In genomic region chr21:22416555-22416954, GRCh38 we compare ENCODE assay signal across 19 cellular contexts.
DNase-seq lines count a peak whose midpoint lies in the region; ATAC-seq and TF ChIP-seq lines count a peak whose summit lies in the region.
"Had no signal": no experiment of that assay in that cellular context is flagged by ENCODE, and none has a peak within 500 bp of the region (broad histone marks: within the 10 kb centered on the region; RNA-seq: fewer than 3 reads in every experiment).

No MANE protein-coding gene starts in this region.

- no peak for ATAC-seq in SK-N-SH treated with all-trans-retinoic acid at 6 μM for 48 hours
- ATAC-seq in HG02938 (IDR thresholded peaks at IDR 0.05; ENCODE audit: unreplicated experiment) = no peak
- ATAC-seq: CD8-positive, alpha-beta T cell had no signal

- H3K4me3 ChIP-seq in OCI-LY1 (ENCODE audit: low read depth, low read length, poor library complexity, severe bottlenecking) (no peak overlapping the region), SK-N-MC (no peak overlapping the region)
- H3K4me3 ChIP-seq: BLaER1 had no signal

- H3K27me3 ChIP-seq in OCI-LY1 (ENCODE audit: insufficient read depth, low read length) = no peaks in the 10 kb centered on the region
- H3K27me3 ChIP-seq: BE2C, BLaER1 had no signal

- peak overlapping the region; percentile 22; the same call in 1 of the 2 replicates for H2AFZ ChIP-seq in OCI-LY1 (ENCODE audit: low read length)

- H3K9me2 ChIP-seq in OCI-LY1 (ENCODE audit: low read depth, low read length) = no peaks in the 10 kb centered on the region

- no peak overlapping the region for H3K4me2 ChIP-seq in OCI-LY1 (ENCODE audit: low read length)
- H3K4me2 ChIP-seq: BLaER1 had no signal

- no peaks in the 10 kb centered on the region for H4K20me1 ChIP-seq in OCI-LY1 (ENCODE audit: insufficient read depth, low read length)
- H4K20me1 ChIP-seq: BLaER1 had no signal

- H3K9ac ChIP-seq in OCI-LY1 (ENCODE audit: low read length) (no peak overlapping the region), SK-N-MC (ENCODE audit: insufficient read length) (no peak overlapping the region)
- H3K9ac ChIP-seq: BLaER1 had no signal

- TF ChIP-seq CTCF in OCI-LY1 (IDR thresholded peaks at IDR 0.05; ENCODE audit: low read length) = no peak

- H3F3A ChIP-seq in OCI-LY1 (ENCODE audit: insufficient read depth, low read length) = no peaks in the 10 kb centered on the region

- DNase-seq in SK-N-MC (ENCODE audit: low read depth, low spot score) = no peak
- DNase-seq in GM19240 (ENCODE audit: insufficient read length, low spot score) = no peak
- no peak for DNase-seq in DMS 273 treated with DMSO at 0.1 percent for 48 hours (lab: John Stamatoyannopoulos, UW)
- DNase-seq: 8988T; ACHN; BE2C; C1 segment of cervical spinal cord; Caco-2; Calu3; CD4-positive, CD25-positive, alpha-beta regulatory T cell; CD8-positive, alpha-beta T cell; DMS153; DMS53; DMS79; GF-D8 had no signal

- no peaks in the 10 kb centered on the region for H3K79me2 ChIP-seq in OCI-LY1 (ENCODE audit: insufficient read depth, low read length)

- H3K4me1 ChIP-seq in OCI-LY1 (ENCODE audit: insufficient read depth, low read length, severe bottlenecking) = peaks cover 14% of the 10 kb centered on the region
- H3K4me1 ChIP-seq: BE2C, Caco-2 had no signal

- H3K36me3 ChIP-seq in OCI-LY1 (ENCODE audit: insufficient read depth, low read length) (no peaks in the 10 kb centered on the region), SK-N-MC (ENCODE audit: insufficient read depth, low read length) (peaks cover 20% of the 10 kb centered on the region)
- H3K36me3 ChIP-seq: BE2C, BLaER1 had no signal

- H3K9me3 ChIP-seq in OCI-LY1 (ENCODE audit: low read length) = 0 out of 2 replicates have a peak, but pooled peaks cover 3% of the 10 kb centered on the region
- H3K9me3 ChIP-seq in SK-N-MC (ENCODE audit: low read depth, low read length) = peaks cover 11% of the 10 kb centered on the region; the same call in 1 of the 2 replicates
- H3K9me3 ChIP-seq: BE2C, BLaER1, Caco-2 had no signal

- H3K27ac ChIP-seq in OCI-LY1 (ENCODE audit: low read depth, low read length, poor library complexity, severe bottlenecking) = no peak overlapping the region
- peak overlapping the region; percentile 52; the same call in 1 of the 2 replicates for H3K27ac ChIP-seq in SK-N-MC
- H3K27ac ChIP-seq: BLaER1 had no signal

TF ChIP-seq in SK-N-SH treated with all-trans-retinoic acid at 6 μM for 48 hours, 23 proteins besides CTCF, POLR2A, EP300 and RAD21:
- no peak for TF ChIP-seq ESRRG (CRISPR knock-in tag; IDR thresholded peaks at IDR 0.05)
- TF ChIP-seq, protein P1, sequence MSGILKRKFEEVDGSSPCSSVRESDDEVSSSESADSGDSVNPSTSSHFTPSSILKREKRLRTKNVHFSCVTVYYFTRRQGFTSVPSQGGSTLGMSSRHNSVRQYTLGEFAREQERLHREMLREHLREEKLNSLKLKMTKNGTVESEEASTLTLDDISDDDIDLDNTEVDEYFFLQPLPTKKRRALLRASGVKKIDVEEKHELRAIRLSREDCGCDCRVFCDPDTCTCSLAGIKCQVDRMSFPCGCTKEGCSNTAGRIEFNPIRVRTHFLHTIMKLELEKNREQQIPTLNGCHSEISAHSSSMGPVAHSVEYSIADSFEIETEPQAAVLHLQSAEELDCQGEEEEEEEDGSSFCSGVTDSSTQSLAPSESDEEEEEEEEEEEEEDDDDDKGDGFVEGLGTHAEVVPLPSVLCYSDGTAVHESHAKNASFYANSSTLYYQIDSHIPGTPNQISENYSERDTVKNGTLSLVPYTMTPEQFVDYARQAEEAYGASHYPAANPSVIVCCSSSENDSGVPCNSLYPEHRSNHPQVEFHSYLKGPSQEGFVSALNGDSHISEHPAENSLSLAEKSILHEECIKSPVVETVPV (CRISPR knock-in tag; IDR thresholded peaks at IDR 0.05) = 0 out of 2 replicates have a peak, but pooled peaks have one; percentile 10
- peak; percentile 34; the same call in 1 of the 2 replicates for TF ChIP-seq TSHZ2 (CRISPR knock-in tag; IDR thresholded peaks at IDR 0.05)
- TF ChIP-seq TCF4 (CRISPR knock-in tag; IDR thresholded peaks at IDR 0.05; ENCODE audit: borderline replicate concordance) = peak; percentile 90
- no peak for TF ChIP-seq OSR1 (CRISPR knock-in tag; IDR thresholded peaks at IDR 0.05)
- no peak for TF ChIP-seq BACH2 (CRISPR knock-in tag; IDR thresholded peaks at IDR 0.05; ENCODE audit: borderline replicate concordance)
